Comparison of ENCODE assay signal across 24 cellular contexts in genomic region chr1:147089457-147089856, GRCh38.
DNase-seq lines count a peak whose midpoint lies in the region; ATAC-seq and TF ChIP-seq lines count a peak whose summit lies in the region.
"Had no signal": no experiment of that assay in that cellular context is flagged by ENCODE, and none has a peak within 500 bp of the region (broad histone marks: within the 10 kb centered on the region; RNA-seq: fewer than 3 reads in every experiment).

No MANE protein-coding gene starts in this region.

- H3K9me3 Mint-ChIP-seq in activated CD4-positive, alpha-beta T cell treated with anti-CD3 and anti-CD28 coated beads, Interleukin-2, amount 10 ng/mL, durations not matched to agents 24 days and 14 days, result no peaks in the 10 kb centered on the region
- peaks cover 5% of the 10 kb centered on the region for H3K9me3 Mint-ChIP-seq in activated CD4-positive, alpha-beta T cell treated with anti-CD3 and anti-CD28 coated beads for 36 hours (ENCODE audit: low read depth)

- no peak overlapping the region for H3K27ac Mint-ChIP-seq in activated CD4-positive, alpha-beta T cell treated with anti-CD3 and anti-CD28 coated beads, Interleukin-2, amount 10 ng/mL, durations not matched to agents 24 days and 14 days
- no peak overlapping the region for H3K27ac Mint-ChIP-seq in activated CD4-positive, alpha-beta T cell treated with anti-CD3 and anti-CD28 coated beads for 36 hours
- H3K27ac Mint-ChIP-seq: CD14-positive monocyte; CD8-positive, alpha-beta memory T cell had no signal

- no peaks in the 10 kb centered on the region for H3K9me2 ChIP-seq in OCI-LY7 (ENCODE audit: insufficient read depth, low read length)

- no peaks in the 10 kb centered on the region for H3K36me3 Mint-ChIP-seq in activated CD4-positive, alpha-beta T cell treated with anti-CD3 and anti-CD28 coated beads, Interleukin-2, amount 10 ng/mL, durations not matched to agents 24 days and 14 days (ENCODE audit: low read depth)
- H3K36me3 Mint-ChIP-seq in activated CD4-positive, alpha-beta T cell treated with anti-CD3 and anti-CD28 coated beads for 36 hours (ENCODE audit: low read depth), result no peaks in the 10 kb centered on the region

- H3K27ac ChIP-seq in OCI-LY7 (ENCODE audit: low read depth, low read length, poor library complexity, severe bottlenecking), result no peak overlapping the region
- no peak overlapping the region for H3K27ac ChIP-seq in smooth muscle cell (ENCODE audit: low read depth)
- H3K27ac ChIP-seq: 22Rv1, PC-9, SJCRH30 had no signal

- H3K79me2 ChIP-seq in OCI-LY7 (ENCODE audit: insufficient read depth, low read depth, low read length) (no peaks in the 10 kb centered on the region), smooth muscle cell (ENCODE audit: low read depth) (no peaks in the 10 kb centered on the region)

- H3K4me1 ChIP-seq in OCI-LY7 (ENCODE audit: insufficient read depth, low read length, poor library complexity, severe bottlenecking) (peaks cover 8% of the 10 kb centered on the region), smooth muscle cell (ENCODE audit: low read depth) (no peaks in the 10 kb centered on the region)
- H3K4me1 ChIP-seq: BE2C, SJCRH30 had no signal

- no TSS peak for BruUV-seq in OCI-LY7 (replicated peaks; lab: Mats Ljungman, UMichigan)

- no peak overlapping the region for H3K4me3 Mint-ChIP-seq in activated CD4-positive, alpha-beta T cell treated with anti-CD3 and anti-CD28 coated beads, Interleukin-2, amount 10 ng/mL, durations not matched to agents 24 days and 14 days
- no peak overlapping the region for H3K4me3 Mint-ChIP-seq in activated CD4-positive, alpha-beta T cell treated with anti-CD3 and anti-CD28 coated beads for 36 hours
- H3K4me3 Mint-ChIP-seq: CD14-positive monocyte; CD8-positive, alpha-beta memory T cell had no signal

- H3K9ac ChIP-seq in smooth muscle cell (ENCODE audit: low read depth), result no peak overlapping the region

- no peaks in the 10 kb centered on the region for H3K36me3 ChIP-seq in OCI-LY7 (ENCODE audit: insufficient read depth, low read length)
- H3K36me3 ChIP-seq in smooth muscle cell (ENCODE audit: low read depth), result no peaks in the 10 kb centered on the region
- H3K36me3 ChIP-seq: BE2C, SJCRH30 had no signal

- H3F3A ChIP-seq in smooth muscle cell (ENCODE audit: low read depth), result peaks cover 9% of the 10 kb centered on the region

- H4K20me1 ChIP-seq in OCI-LY7 (ENCODE audit: insufficient read depth, low read length), result no peaks in the 10 kb centered on the region
- H4K20me1 ChIP-seq in smooth muscle cell (ENCODE audit: low read depth), result no peaks in the 10 kb centered on the region

- H3K27me3 ChIP-seq in smooth muscle cell (ENCODE audit: low read depth), result no peaks in the 10 kb centered on the region
- H3K27me3 ChIP-seq: SJCRH30 had no signal

- H3K9me3 ChIP-seq in OCI-LY7 (ENCODE audit: low read length), result peaks cover 12% of the 10 kb centered on the region; the same call in 1 of the 2 replicates
- H3K9me3 ChIP-seq in smooth muscle cell (replicated peaks; ENCODE audit: low read depth), result no peaks in the 10 kb centered on the region
- H3K9me3 ChIP-seq: BE2C, SJCRH30 had no signal

- peak; percentile 52 for DNase-seq in activated CD4-positive, alpha-beta T cell treated with anti-CD3 and anti-CD28 coated beads, Interleukin-2, amount 10 ng/mL, durations not matched to agents 24 days and 14 days
- DNase-seq in activated CD4-positive, alpha-beta T cell treated with anti-CD3 and anti-CD28 coated beads for 36 hours, result no peak
- DNase-seq in OCI-LY7 (ENCODE audit: low spot score) (no peak), epithelial cell of esophagus (ENCODE audit: low read depth) (peak; percentile 23), AML-193 (lab: John Stamatoyannopoulos, UW) (no peak), SW480 (ENCODE audit: low spot score) (no peak), smooth muscle cell (lab: John Stamatoyannopoulos, UW; ENCODE audit: unreplicated experiment) (no peak)
- DNase-seq: BE2C; CD8-positive, alpha-beta memory T cell; DMS153; KG1; MM.1S; NCI-H2029; NCI-H446; NCI-H526; NCI-H82; NK-92 treated with Interleukin-12 subunit alpha and Interleukin-12 subunit beta, amount 100 ng/mL, for 24 hours; PC-9; SJCRH30 had no signal

- H3K27me3 Mint-ChIP-seq in activated CD4-positive, alpha-beta T cell treated with anti-CD3 and anti-CD28 coated beads, Interleukin-2, amount 10 ng/mL, durations not matched to agents 24 days and 14 days, result peaks cover 68% of the 10 kb centered on the region
- H3K27me3 Mint-ChIP-seq in activated CD4-positive, alpha-beta T cell treated with anti-CD3 and anti-CD28 coated beads for 36 hours, result peaks cover 21% of the 10 kb centered on the region

- no peak for ATAC-seq in activated CD4-positive, alpha-beta T cell treated with anti-CD3 and anti-CD28 coated beads for 36 hours
- ATAC-seq in GM19463 (IDR thresholded peaks at IDR 0.05; ENCODE audit: unreplicated experiment), result no peak
- ATAC-seq: Right ventricle myocardium inferior, SK-N-SH treated with all-trans-retinoic acid at 6 μM for 48 hours had no signal

- TF ChIP-seq CTCF in OCI-LY7 (conservative IDR thresholded peaks at IDR 0.05; ENCODE audit: low read length), result no peak
- TF ChIP-seq CTCF in epithelial cell of esophagus (IDR thresholded peaks at IDR 0.05; ENCODE audit: insufficient read depth, low read depth, low read length, missing control alignments), result no peak
- no peak for TF ChIP-seq CTCF in smooth muscle cell (IDR thresholded peaks at IDR 0.05; ENCODE audit: borderline replicate concordance, insufficient read depth, poor library complexity, severe bottlenecking)

- 44% methylated on average over 4 of the region's 4 CpGs for WGBS in smooth muscle cell (ENCODE audit: low lambda C conversion rate)

- H3K4me3 ChIP-seq in OCI-LY7 (ENCODE audit: low read depth, low read length, poor library complexity, severe bottlenecking) (no peak overlapping the region), epithelial cell of esophagus (ENCODE audit: low read length) (no peak overlapping the region), smooth muscle cell (no peak overlapping the region)
- H3K4me3 ChIP-seq: PC-9, SJCRH30 had no signal

- H3K4me1 Mint-ChIP-seq in activated CD4-positive, alpha-beta T cell treated with anti-CD3 and anti-CD28 coated beads, Interleukin-2, amount 10 ng/mL, durations not matched to agents 24 days and 14 days, result peaks cover 5% of the 10 kb centered on the region
- peaks cover 6% of the 10 kb centered on the region for H3K4me1 Mint-ChIP-seq in activated CD4-positive, alpha-beta T cell treated with anti-CD3 and anti-CD28 coated beads for 36 hours

- POLR2A ChIA-PET in activated CD4-positive, alpha-beta T cell treated with anti-CD3 and anti-CD28 coated beads for 36 hours (lab: Charles Lee), result no interaction called here
- POLR2A ChIA-PET in OCI-LY7 (lab: Charles Lee), result no interaction called here

- no peak overlapping the region for H3K4me2 ChIP-seq in OCI-LY7 (ENCODE audit: low read length)
- no peak overlapping the region for H3K4me2 ChIP-seq in smooth muscle cell
- H3K4me2 ChIP-seq: PC-9 had no signal

- CTCF ChIA-PET in activated CD4-positive, alpha-beta T cell treated with anti-CD3 and anti-CD28 coated beads for 36 hours (lab: Charles Lee), result no interaction called here
- CTCF ChIA-PET in OCI-LY7 (lab: Charles Lee; ENCODE audit: unreplicated experiment), result no interaction called here

- intact Hi-C loops in activated CD4-positive, alpha-beta T cell treated with anti-CD3 and anti-CD28 coated beads, Interleukin-2, amount 10 ng/mL, durations not matched to agents 24 days and 14 days (cut with micrococcal nuclease), result no loop called here
- intact Hi-C loops in activated CD4-positive, alpha-beta T cell treated with anti-CD3 and anti-CD28 coated beads for 36 hours (cut with DNase I, micrococcal nuclease), result no loop called here
- intact Hi-C loops in OCI-LY7 (cut with micrococcal nuclease; ENCODE audit: unreplicated experiment), result no loop called here

- H2AFZ ChIP-seq in OCI-LY7 (ENCODE audit: low read length), result peak overlapping the region; percentile 47; the same call in 1 of the 2 replicates
- no peak overlapping the region for H2AFZ ChIP-seq in smooth muscle cell (ENCODE audit: low read depth)
- H2AFZ ChIP-seq: PC-9 had no signal

Comparison
In these comparisons a context has a peak if more than half of its experiments do, and no peak if none do; other contexts are left out.
1. DNase-seq: peak in activated CD4-positive, alpha-beta T cell treated with anti-CD3 and anti-CD28 coated beads, Interleukin-2, amount 10 ng/mL, durations not matched to agents 24 days and 14 days (single experiment) and epithelial cell of esophagus (single experiment); none in activated CD4-positive, alpha-beta T cell treated with anti-CD3 and anti-CD28 coated beads for 36 hours (single experiment), OCI-LY7 (single experiment), AML-193 (0 of 2), SW480 (single experiment) and smooth muscle cell (single experiment).